1 cellular context compared by ENCODE assay signal in the genomic region with DNA sequence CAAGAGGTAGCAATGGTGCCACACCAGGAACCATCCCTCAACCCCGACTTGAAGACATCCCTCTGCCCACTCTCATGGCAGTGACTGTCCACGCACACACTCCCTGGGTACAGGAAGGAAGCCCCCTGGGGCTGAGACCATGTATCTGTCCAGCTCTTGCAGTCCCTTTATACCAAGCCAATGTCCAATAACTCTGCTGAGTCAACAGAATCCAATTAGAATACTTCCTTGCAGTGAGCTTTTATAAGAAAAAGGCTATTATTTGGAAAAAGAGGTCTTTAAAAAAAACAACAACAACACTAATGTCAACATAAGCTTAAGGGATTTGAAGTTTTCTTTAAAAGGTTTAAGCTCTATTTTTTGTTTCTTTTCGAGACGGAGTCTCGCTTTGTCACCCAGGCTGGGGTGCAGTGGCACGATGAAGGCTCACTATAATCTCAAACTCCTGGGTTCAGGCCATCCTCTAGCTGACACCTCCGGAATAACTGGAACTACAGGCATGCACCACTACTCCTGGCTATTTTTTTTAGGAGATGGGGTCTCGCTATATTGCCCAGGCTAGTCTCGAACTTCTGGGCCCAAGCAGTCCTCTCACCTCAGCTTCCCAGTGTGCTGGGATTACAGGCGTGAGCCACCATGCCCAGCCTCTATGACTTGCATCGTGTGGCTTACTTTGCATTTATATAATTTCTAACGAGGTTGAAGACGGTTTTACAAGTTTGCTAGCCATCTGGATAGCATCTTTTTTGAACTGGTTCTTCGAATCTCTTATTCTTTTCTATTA.
TF ChIP-seq lines count a peak whose summit lies in the region.

No MANE protein-coding gene starts in this region.

TF ChIP-seq in IMR-90, 13 proteins besides CTCF, POLR2A, EP300 and RAD21 (continued from another document):
- TF ChIP-seq, protein P1, sequence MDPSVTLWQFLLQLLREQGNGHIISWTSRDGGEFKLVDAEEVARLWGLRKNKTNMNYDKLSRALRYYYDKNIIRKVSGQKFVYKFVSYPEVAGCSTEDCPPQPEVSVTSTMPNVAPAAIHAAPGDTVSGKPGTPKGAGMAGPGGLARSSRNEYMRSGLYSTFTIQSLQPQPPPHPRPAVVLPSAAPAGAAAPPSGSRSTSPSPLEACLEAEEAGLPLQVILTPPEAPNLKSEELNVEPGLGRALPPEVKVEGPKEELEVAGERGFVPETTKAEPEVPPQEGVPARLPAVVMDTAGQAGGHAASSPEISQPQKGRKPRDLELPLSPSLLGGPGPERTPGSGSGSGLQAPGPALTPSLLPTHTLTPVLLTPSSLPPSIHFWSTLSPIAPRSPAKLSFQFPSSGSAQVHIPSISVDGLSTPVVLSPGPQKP (IDR thresholded peaks at IDR 0.05; ENCODE audit: borderline replicate concordance, low read depth, low read length), result no peak
- no peak for TF ChIP-seq CEBPB (IDR thresholded peaks at IDR 0.05; ENCODE audit: low read depth, low read length)
- TF ChIP-seq, protein P2, sequence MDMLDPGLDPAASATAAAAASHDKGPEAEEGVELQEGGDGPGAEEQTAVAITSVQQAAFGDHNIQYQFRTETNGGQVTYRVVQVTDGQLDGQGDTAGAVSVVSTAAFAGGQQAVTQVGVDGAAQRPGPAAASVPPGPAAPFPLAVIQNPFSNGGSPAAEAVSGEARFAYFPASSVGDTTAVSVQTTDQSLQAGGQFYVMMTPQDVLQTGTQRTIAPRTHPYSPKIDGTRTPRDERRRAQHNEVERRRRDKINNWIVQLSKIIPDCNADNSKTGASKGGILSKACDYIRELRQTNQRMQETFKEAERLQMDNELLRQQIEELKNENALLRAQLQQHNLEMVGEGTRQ (IDR thresholded peaks at IDR 0.05; ENCODE audit: low read depth, low read length), result no peak
